ENCODE assay signal across 2 cellular contexts in genomic region chr1:2433936-2434335, GRCh38.
TF ChIP-seq lines count a peak whose summit lies in the region.

No MANE protein-coding gene starts in this region.

TF ChIP-seq in HEK293, 187 proteins besides CTCF, POLR2A, EP300 and RAD21:
- no peak for TF ChIP-seq ZNF132 (tag by site-specific recombination; IDR thresholded peaks at IDR 0.05; ENCODE audit: borderline replicate concordance)
- peak; percentile 21; the same call in 1 of the 2 replicates for TF ChIP-seq GLIS2 (tag by site-specific recombination; IDR thresholded peaks at IDR 0.05)
- TF ChIP-seq ZIC2 (tag by site-specific recombination; IDR thresholded peaks at IDR 0.05), result peak; percentile 49

TF ChIP-seq in H1, 55 proteins besides CTCF, POLR2A, EP300 and RAD21:
- TF ChIP-seq RXRA (IDR thresholded peaks at IDR 0.05; ENCODE audit: insufficient read depth, low read depth, low read length), result no peak
- no peak for TF ChIP-seq TEAD4 (IDR thresholded peaks at IDR 0.05; ENCODE audit: low read depth, low read length)
- no peak for TF ChIP-seq TBP (IDR thresholded peaks at IDR 0.05; ENCODE audit: low read depth, low read length)
- no peak for TF ChIP-seq CHD2 (IDR thresholded peaks at IDR 0.05; ENCODE audit: low read length)
TF ChIP-seq in H1: peak in this region for 0.
